ENCODE assay signal across 8 cellular contexts in the genomic region with DNA sequence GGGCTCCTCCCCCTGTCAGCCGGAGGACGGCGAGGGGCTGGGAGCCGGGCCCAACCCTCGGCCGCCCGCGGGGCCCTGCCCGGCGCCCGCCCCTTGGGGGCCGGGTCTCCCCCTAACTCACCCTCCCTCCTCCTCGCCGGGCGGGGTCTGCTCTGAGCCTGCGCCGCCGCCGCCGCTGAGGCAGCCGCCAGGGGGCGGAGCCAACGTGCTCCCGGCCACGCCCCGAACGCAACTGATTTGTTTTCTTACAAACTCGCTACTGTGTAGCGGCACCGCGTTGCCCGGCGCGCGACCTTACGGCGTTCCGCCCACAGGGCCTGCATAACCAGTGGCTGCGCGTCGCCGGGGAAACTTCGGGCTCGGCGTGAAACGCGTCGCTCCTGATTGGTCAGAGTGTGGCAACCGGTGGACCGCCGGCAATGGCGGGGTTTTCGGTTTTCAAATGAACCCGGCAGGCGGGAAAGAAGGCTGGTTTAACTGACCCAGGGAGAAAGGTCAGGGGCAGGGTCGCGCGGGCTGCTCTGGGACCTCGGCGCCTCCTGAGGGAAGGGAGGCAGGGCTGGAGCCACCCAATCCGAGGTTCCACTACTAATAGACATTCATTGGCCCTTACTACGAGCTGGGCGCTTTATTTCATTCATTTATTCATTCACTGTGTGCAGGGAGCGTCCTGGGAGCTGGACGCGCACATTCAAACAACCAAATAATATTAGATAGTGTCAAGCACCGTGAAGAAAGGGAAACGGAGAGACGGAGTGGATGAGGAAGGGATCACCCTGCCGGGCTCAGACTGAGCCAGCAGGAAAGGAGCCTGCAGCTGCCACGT. TPM values are rescaled to one million over a fixed set of nuclear protein-coding genes. Genes with fewer than 3 reads are reported as not detected.
DNase-seq lines count a peak whose midpoint lies in the region; ATAC-seq, FAIRE-seq and TF ChIP-seq lines count a peak whose summit lies in the region.

CDKN2D (minus strand) TSS at position 154 of the 826 bp plus-strand sequence. CDS start 326 bp downstream, outside the sequence.

- peak within 1 kb of the TSS; percentile 69 for H3K4me3 ChIP-seq in AG04450 (ENCODE audit: low read depth, low read length)
- peak within 1 kb of the TSS; percentile 78 for H3K4me3 ChIP-seq in WI38 (ENCODE audit: low read depth, low read length)
- H3K4me3 ChIP-seq in bronchial epithelial cell (ENCODE audit: low read depth, low read length), result peak within 1 kb of the TSS; percentile 55

- ATAC-seq in GM18907 (IDR thresholded peaks at IDR 0.05; ENCODE audit: unreplicated experiment) (peak; percentile 69), HG03159 (IDR thresholded peaks at IDR 0.05; ENCODE audit: unreplicated experiment) (peak; percentile 58)

- POLR2A ChIA-PET in AG04450 (lab: Yijun Ruan, JAX), result interaction anchor here (0.5 to 0.6 kb wide), 2 partner anchors 39 to 185 kb away, joined by 5 to 8 read pairs; no protein-coding TSS in a partner anchor

- H3K27me3 ChIP-seq in AG04450 (ENCODE audit: control insufficient read depth, insufficient read depth, low read length) (no peaks in the 10 kb centered on the region), bronchial epithelial cell (ENCODE audit: control insufficient read depth, insufficient read depth, low read length) (no peaks in the 10 kb centered on the region)

- no peak for TF ChIP-seq CTCF in AG04450 (IDR thresholded peaks at IDR 0.05; ENCODE audit: low read depth, low read length)
- TF ChIP-seq CTCF in WI38 (IDR thresholded peaks at IDR 0.05; ENCODE audit: low read depth, low read length), result no peak
- TF ChIP-seq CTCF in bronchial epithelial cell (IDR thresholded peaks at IDR 0.05; ENCODE audit: insufficient read depth, low read length, severe bottlenecking), result peak; percentile 12

- H3K36me3 ChIP-seq in bronchial epithelial cell (ENCODE audit: control insufficient read depth, insufficient read depth, low read length), result peaks cover 3% of the 10 kb centered on the region

- no peak for FAIRE-seq in bronchial epithelial cell (lab: Jason Lieb, UNC)

- DNase-seq in AG04450 (ENCODE audit: low read depth, low spot score) (peak; percentile 99), NCI-H2227 treated with DMSO at 0.1 percent for 48 hours (lab: John Stamatoyannopoulos, UW) (peak; percentile 94), bronchial epithelial cell (ENCODE audit: low read depth) (peak; percentile 97), iPS-NIHi7 (ENCODE audit: extremely low spot score) (peak; percentile 93), smooth muscle cell of the brain vasculature (ENCODE audit: low read depth, low spot score) (peak; percentile 100)

- no peaks in the 10 kb centered on the region for H3K9me3 ChIP-seq in AG04450 (ENCODE audit: control insufficient read depth, insufficient read depth, low read length)

- CTCF ChIA-PET in AG04450 (lab: Charles Lee), result interaction anchor here (0.8 to 1.5 kb wide), 3 partner anchors 20 to 148 kb away, joined by 3 to 6 read pairs (median 5); no protein-coding TSS in a partner anchor

- peak within 1 kb of the TSS; percentile 21 for H3K27ac ChIP-seq in AG04450 (ENCODE audit: low read depth, low read length)

RNA-seq across cellular contexts. Expression of gene CDKN2D, which starts in this region (rescaled TPM):
- polyA plus RNA-seq in AG04450 (2011; rRNA removed), result 3.9 and 4.3 TPM in 2 replicates
- 2.0 and 2.1 TPM in 2 replicates for polyA minus RNA-seq in AG04450 (2011; rRNA and poly(A)+ RNA removed)
- total RNA-seq in bronchial epithelial cell, result 6.6 and 13.3 TPM in 2 replicates

Comparison
In these comparisons a context has a peak if more than half of its experiments do, and no peak if none do; other contexts are left out.
1. Peak in every context shown above with its lines: DNase-seq, ATAC-seq, H3K4me3 ChIP-seq and H3K27ac ChIP-seq.